16 cellular contexts compared by ENCODE assay signal in the genomic region with DNA sequence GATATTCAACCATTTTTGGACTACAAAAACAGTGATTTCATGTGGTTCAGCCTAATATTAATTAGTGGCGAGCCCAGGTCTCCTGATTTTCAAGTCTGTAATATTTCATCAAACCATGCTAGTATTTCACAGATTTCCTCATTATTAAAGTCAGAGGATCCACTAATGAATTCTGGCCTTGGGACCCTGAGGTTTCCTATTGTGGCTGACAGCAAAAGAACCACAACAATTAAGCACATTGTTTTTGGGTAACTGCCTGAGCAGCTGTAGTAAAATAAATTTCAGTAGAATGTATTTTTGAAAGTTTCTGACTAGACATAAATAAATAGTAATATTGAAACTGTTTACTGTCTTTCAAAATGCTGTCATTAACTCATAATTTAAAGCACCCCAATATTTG.
DNase-seq lines count a peak whose midpoint lies in the region.
"Had no signal": no experiment of that assay in that cellular context is flagged by ENCODE, and none has a peak within 500 bp of the region (broad histone marks: within the 10 kb centered on the region; RNA-seq: fewer than 3 reads in every experiment).

No MANE protein-coding gene starts in this region.

- DNase-seq in NCI-H526 (lab: John Stamatoyannopoulos, UW), result peak; percentile 10 to 60
- peak; percentile 12 for DNase-seq in SK-MEL-5 (ENCODE audit: low read depth, low spot score)
- peak; percentile 1 for DNase-seq in foreskin melanocyte
- no peak for DNase-seq in amniotic stem cell (lab: John Stamatoyannopoulos, UW)
- no peak for DNase-seq in T-helper 2 cell
- DNase-seq in NCI-H2029 (lab: John Stamatoyannopoulos, UW), result no peak
- no peak for DNase-seq in OCI-M1 (lab: John Stamatoyannopoulos, UW)
- DNase-seq: 8988T; ACHN; BE2C; Caco-2; Calu3; CD4-positive, alpha-beta T cell; CD8-positive, alpha-beta T cell; DMS79 treated with DMSO at 0.1 percent for 48 hours; GF-D8 had no signal

- in situ Hi-C loops in SK-MEL-5 (cut with HindIII; ENCODE audit: low pct_unique_long_range_greater_than_20kb, low sequenced_read_pairs), result no loop called here

Comparison
In these comparisons a context has a peak if more than half of its experiments do, and no peak if none do; other contexts are left out.
1. DNase-seq: peak in NCI-H526 (2 of 2), SK-MEL-5 (single experiment) and foreskin melanocyte (single experiment); none in amniotic stem cell (single experiment), T-helper 2 cell (0 of 5), NCI-H2029 (single experiment) and OCI-M1 (single experiment).